12 cellular contexts compared by ENCODE assay signal in the genomic region with DNA sequence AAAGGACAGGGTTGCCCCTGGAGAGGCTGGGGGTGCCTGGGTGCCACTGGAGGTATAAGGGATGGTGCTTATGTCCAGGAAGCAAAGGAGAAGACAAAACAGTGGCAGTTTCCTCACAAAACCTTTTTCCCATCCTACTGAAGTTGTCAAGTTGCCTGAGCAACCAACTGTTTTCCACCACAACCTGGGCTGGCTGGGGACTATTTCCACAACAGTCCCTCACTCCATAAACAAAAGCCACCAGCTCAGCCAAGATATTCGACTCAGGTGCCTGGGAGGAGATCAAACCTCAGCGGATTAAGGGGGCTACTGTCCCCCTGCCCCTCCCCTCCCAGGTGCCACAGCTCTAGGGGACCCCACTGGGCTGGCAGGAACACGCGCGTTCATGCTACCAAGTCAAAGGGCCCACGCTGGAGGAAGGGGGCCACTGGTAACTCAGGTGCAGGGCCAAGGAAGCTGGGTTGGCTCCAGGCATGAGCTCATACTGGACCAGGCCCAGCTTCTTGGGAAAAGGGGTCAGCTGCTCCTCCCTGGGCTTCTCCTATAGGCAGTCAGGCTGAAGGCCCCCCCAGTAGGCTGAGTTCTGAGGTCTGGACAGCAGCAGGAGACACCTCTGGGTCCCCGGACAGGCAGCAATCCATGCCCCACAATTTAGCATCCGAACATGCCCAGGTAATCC. TPM values are rescaled to one million over a fixed set of nuclear protein-coding genes. Genes with fewer than 3 reads are reported as not detected.
A peak's percentile ranks its signal among the peaks of the same experiment; 100 is the strongest.
DNase-seq lines count a peak whose midpoint lies in the region; ATAC-seq and TF ChIP-seq lines count a peak whose summit lies in the region.
"Had no signal": no experiment of that assay in that cellular context is flagged by ENCODE, and none has a peak within 500 bp of the region (broad histone marks: within the 10 kb centered on the region; RNA-seq: fewer than 3 reads in every experiment).

No MANE protein-coding gene starts in this region.

- H3K4me3 Mint-ChIP-seq in mesothelial cell of epicardium, result no peak overlapping the region

- H3K4me1 ChIP-seq in prostate gland (replicated peaks), result peaks cover 45% of the 10 kb centered on the region

- H3K36me3 ChIP-seq in prostate gland, result no peaks in the 10 kb centered on the region
- H3K36me3 ChIP-seq: BLaER1 had no signal

- H3K4me1 Mint-ChIP-seq in mesothelial cell of epicardium, result peaks cover 53% of the 10 kb centered on the region

- intact Hi-C loops in prostate gland (cut with DNase I), result no loop called here

- no peaks in the 10 kb centered on the region for H3K27me3 ChIP-seq in prostate gland (replicated peaks; ENCODE audit: insufficient read depth)
- H3K27me3 ChIP-seq: BLaER1 had no signal

- CTCF ChIA-PET in HEK293T (lab: Yijun Ruan, JAX), result no interaction called here

- no peak overlapping the region for H3K27ac Mint-ChIP-seq in mesothelial cell of epicardium

- DNase-seq in Caki2 (ENCODE audit: low read depth) (peak; percentile 31), NCI-H774 (lab: John Stamatoyannopoulos, UW) (peak; percentile 54), fibroblast of pulmonary artery (ENCODE audit: low read depth) (peak; percentile 40), prostate gland (ENCODE audit: low spot score) (no peak), NCI-H1436 treated with DMSO at 0.1 percent for 48 hours (lab: John Stamatoyannopoulos, UW) (no peak), mesothelial cell of epicardium (ENCODE audit: low spot score in 2 of 2, unreplicated experiment in 2 of 2) (no peak), HEK293T (ENCODE audit: extremely low spot score) (no peak)
- DNase-seq: activated naive CD4-positive, alpha-beta T cell treated with Interleukin-2 at 50 U/mL for 16 hours; effector CD8-positive, alpha-beta T cell; T-helper 1 cell had no signal

- 50% methylated on average over 8 of the region's 8 CpGs for WGBS in prostate gland

- TF ChIP-seq CTCF in fibroblast of pulmonary artery (IDR thresholded peaks at IDR 0.05; ENCODE audit: low read length, missing control alignments), result no peak
- no peak for TF ChIP-seq CTCF in prostate gland (IDR thresholded peaks at IDR 0.05)
- no peak for TF ChIP-seq CTCF in mesothelial cell of epicardium (IDR thresholded peaks at IDR 0.05; ENCODE audit: unreplicated experiment)

- no peak for ATAC-seq in HG02571 (IDR thresholded peaks at IDR 0.05; ENCODE audit: unreplicated experiment)

- in situ Hi-C loops in Caki2 (cut with HindIII; ENCODE audit: low pct_unique_long_range_greater_than_20kb, low sequenced_read_pairs), result no loop called here

- H3K36me3 Mint-ChIP-seq in mesothelial cell of epicardium, result no peaks in the 10 kb centered on the region

- H3K9me3 ChIP-seq in prostate gland, result no peaks in the 10 kb centered on the region
- H3K9me3 ChIP-seq: BLaER1 had no signal

- H3K9me3 Mint-ChIP-seq in mesothelial cell of epicardium, result no peaks in the 10 kb centered on the region

- POLR2A ChIA-PET in HEK293T (lab: Yijun Ruan, JAX), result interaction anchor here (0.8 kb wide), 1 partner anchor 111 kb away, joined by 3 read pairs; a partner anchor contains a TSS

- no peak for TF ChIP-seq POLR2A in prostate gland (IDR thresholded peaks at IDR 0.05)

- H3K27ac ChIP-seq in prostate gland, result peak overlapping the region; percentile 53 to 87
- H3K27ac ChIP-seq: BLaER1 had no signal

- no peaks in the 10 kb centered on the region for H3K27me3 Mint-ChIP-seq in mesothelial cell of epicardium (ENCODE audit: low read depth)

- no peak overlapping the region for H3K4me3 ChIP-seq in fibroblast of pulmonary artery (replicated peaks; ENCODE audit: low read depth, low read length)
- no peak overlapping the region for H3K4me3 ChIP-seq in prostate gland
- H3K4me3 ChIP-seq: BLaER1 had no signal

TF ChIP-seq in HEK293T, 16 proteins besides CTCF, POLR2A, EP300 and RAD21:
- no peak for TF ChIP-seq ZNF384 (IDR thresholded peaks at IDR 0.05)
- no peak for TF ChIP-seq FOXM1 (IDR thresholded peaks at IDR 0.05; ENCODE audit: borderline replicate concordance)
- no peak for TF ChIP-seq HDGF (IDR thresholded peaks at IDR 0.05; ENCODE audit: borderline replicate concordance)
- no peak for TF ChIP-seq ARNT (IDR thresholded peaks at IDR 0.05)
- no peak for TF ChIP-seq NFRKB (IDR thresholded peaks at IDR 0.05)
- no peak for TF ChIP-seq TARDBP (IDR thresholded peaks at IDR 0.05)
- no peak for TF ChIP-seq LEF1 (IDR thresholded peaks at IDR 0.05; ENCODE audit: borderline replicate concordance)
- TF ChIP-seq CTBP1 (IDR thresholded peaks at IDR 0.05; ENCODE audit: borderline replicate concordance), result no peak
- TF ChIP-seq, protein P1, sequence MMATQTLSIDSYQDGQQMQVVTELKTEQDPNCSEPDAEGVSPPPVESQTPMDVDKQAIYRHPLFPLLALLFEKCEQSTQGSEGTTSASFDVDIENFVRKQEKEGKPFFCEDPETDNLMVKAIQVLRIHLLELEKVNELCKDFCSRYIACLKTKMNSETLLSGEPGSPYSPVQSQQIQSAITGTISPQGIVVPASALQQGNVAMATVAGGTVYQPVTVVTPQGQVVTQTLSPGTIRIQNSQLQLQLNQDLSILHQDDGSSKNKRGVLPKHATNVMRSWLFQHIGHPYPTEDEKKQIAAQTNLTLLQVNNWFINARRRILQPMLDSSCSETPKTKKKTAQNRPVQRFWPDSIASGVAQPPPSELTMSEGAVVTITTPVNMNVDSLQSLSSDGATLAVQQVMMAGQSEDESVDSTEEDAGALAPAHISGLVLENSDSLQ (IDR thresholded peaks at IDR 0.05), result no peak
- no peak for TF ChIP-seq ELF4 (IDR thresholded peaks at IDR 0.05)
- no peak for TF ChIP-seq SUZ12 (IDR thresholded peaks at IDR 0.05)
- no peak for TF ChIP-seq SP1 (IDR thresholded peaks at IDR 0.05)
- TF ChIP-seq FOXK2 (IDR thresholded peaks at IDR 0.05), result no peak

RNA-seq across cellular contexts. Expression of a gene that starts 45.7 kb away (rescaled TPM):
- 57.0 and 71.5 TPM in 2 replicates for total RNA-seq in Caki2 (2014; rRNA removed; shearing (Covaris generic); ENCODE audit: low replicate concordance)
- total RNA-seq in prostate gland (10 to 100 TPM; 29.0 to 43.1 TPM), mesothelial cell of epicardium (39.9 to 44.5 TPM (median 42.1 TPM) in 3 replicates)

RNA-seq across cellular contexts. Expression of a gene that starts 59.7 kb away (rescaled TPM):
- total RNA-seq in Caki2 (2014; rRNA removed; shearing (Covaris generic); ENCODE audit: low replicate concordance), result 24.8 and 47.7 TPM in 2 replicates
- total RNA-seq in prostate gland (10 to 100 TPM; 33.0 to 44.9 TPM), mesothelial cell of epicardium (37.0 to 38.7 TPM (median 37.8 TPM) in 3 replicates)

Comparison
In these comparisons a context has a peak if more than half of its experiments do, and no peak if none do; other contexts are left out.
1. DNase-seq: peak in Caki2 (single experiment), NCI-H774 (single experiment) and fibroblast of pulmonary artery (single experiment); none in prostate gland (single experiment), NCI-H1436 treated with DMSO at 0.1 percent for 48 hours (single experiment), mesothelial cell of epicardium (0 of 2) and HEK293T (single experiment).